Comparison of ENCODE assay signal across 10 cellular contexts in genomic region chr17:64498308-64499203, GRCh38. TPM values are rescaled to one million over a fixed set of nuclear protein-coding genes. Genes with fewer than 3 reads are reported as not detected.
DNase-seq lines count a peak whose midpoint lies in the region; ATAC-seq and TF ChIP-seq lines count a peak whose summit lies in the region.
"Had no signal": no experiment of that assay in that cellular context is flagged by ENCODE, and none has a peak within 500 bp of the region (broad histone marks: within the 10 kb centered on the region; RNA-seq: fewer than 3 reads in every experiment).

No MANE protein-coding gene starts in this region.

- DNase-seq in EH (ENCODE audit: low read depth): peak; percentile 63
- no peak for DNase-seq in activated naive CD8-positive, alpha-beta T cell treated with anti-CD3 and anti-CD28 coated beads, Interleukin-2, amount 10 ng/mL, durations not matched to agents 7 days and 5 days
- DNase-seq in naive B cell: peak; percentile 15
- no peak for DNase-seq in tibial artery
- no peak for DNase-seq in DMS79 (lab: John Stamatoyannopoulos, UW)
- no peak for DNase-seq in NCI-H226
- DNase-seq: NCI-H526 treated with DMSO at 0.1 percent for 48 hours, thyroid gland had no signal

- POLR2A ChIA-PET in activated naive CD8-positive, alpha-beta T cell treated with anti-CD3 and anti-CD28 coated beads, Interleukin-2, amount 10 ng/mL, durations not matched to agents 7 days and 5 days (lab: Charles Lee): interaction anchor here (0.7 to 4.3 kb wide), 2 partner anchors 8 to 12 kb away, joined by 3 to 179 read pairs; partner anchors contain the start of genes CEP95 and DDX5

- H3K27me3 ChIP-seq in tibial artery: no peaks in the 10 kb centered on the region
- H3K27me3 ChIP-seq: thyroid gland had no signal

- H3K4me3 Mint-ChIP-seq in IgD-negative memory B cell (peak overlapping the region in 3 of 4 donors; percentile 29 to 99 (median 61)), naive B cell (peak overlapping the region in 5 of 8 donors; percentile 12 to 100 (median 51))
- no peak overlapping the region for H3K4me3 Mint-ChIP-seq in activated naive CD8-positive, alpha-beta T cell treated with anti-CD3 and anti-CD28 coated beads, Interleukin-2, amount 10 ng/mL, durations not matched to agents 7 days and 5 days

- H3K9me3 ChIP-seq in tibial artery: no peaks in the 10 kb centered on the region
- H3K9me3 ChIP-seq: thyroid gland had no signal

- no peaks in the 10 kb centered on the region for H3K27me3 Mint-ChIP-seq in IgD-negative memory B cell
- no peaks in the 10 kb centered on the region for H3K27me3 Mint-ChIP-seq in activated naive CD8-positive, alpha-beta T cell treated with anti-CD3 and anti-CD28 coated beads, Interleukin-2, amount 10 ng/mL, durations not matched to agents 7 days and 5 days
- no peaks in the 10 kb centered on the region for H3K27me3 Mint-ChIP-seq in naive B cell

- H3K9me3 Mint-ChIP-seq in IgD-negative memory B cell (no peaks in the 10 kb centered on the region), naive B cell (peaks cover 0 to 2% (median 0%) of the 10 kb centered on the region in 7 donors)
- H3K9me3 Mint-ChIP-seq in activated naive CD8-positive, alpha-beta T cell treated with anti-CD3 and anti-CD28 coated beads, Interleukin-2, amount 10 ng/mL, durations not matched to agents 7 days and 5 days: no peaks in the 10 kb centered on the region

- H3K36me3 Mint-ChIP-seq in IgD-negative memory B cell (peaks cover 6% of the 10 kb centered on the region), naive B cell (peaks cover 35 to 41% of the 10 kb centered on the region in 2 donors)
- peaks cover 57% of the 10 kb centered on the region for H3K36me3 Mint-ChIP-seq in activated naive CD8-positive, alpha-beta T cell treated with anti-CD3 and anti-CD28 coated beads, Interleukin-2, amount 10 ng/mL, durations not matched to agents 7 days and 5 days

- intact Hi-C loops in tibial artery (cut with DNase I; ENCODE audit: low total_unique reads): loop anchor here (5.0 kb wide), 1 partner anchor 76 kb away; no protein-coding TSS in a partner anchor

- peaks cover 50 to 62% (median 55%) of the 10 kb centered on the region in 3 donors for H3K36me3 ChIP-seq in tibial artery

- TF ChIP-seq CTCF in tibial artery (IDR thresholded peaks at IDR 0.05): no peak

- H3K4me1 Mint-ChIP-seq in IgD-negative memory B cell: peaks cover 45 to 76% (median 57%) of the 10 kb centered on the region in 3 donors
- H3K4me1 Mint-ChIP-seq in activated naive CD8-positive, alpha-beta T cell treated with anti-CD3 and anti-CD28 coated beads, Interleukin-2, amount 10 ng/mL, durations not matched to agents 7 days and 5 days: peaks cover 70% of the 10 kb centered on the region
- peaks cover 57 to 85% (median 72%) of the 10 kb centered on the region in 3 donors for H3K4me1 Mint-ChIP-seq in naive B cell

- H3K27ac ChIP-seq in tibial artery: peak overlapping the region in 1 of 2 donors; percentile 79

- no peak for ATAC-seq in activated naive CD8-positive, alpha-beta T cell treated with anti-CD3 and anti-CD28 coated beads, Interleukin-2, amount 10 ng/mL, durations not matched to agents 7 days and 5 days (ENCODE audit: low read depth)
- ATAC-seq in naive B cell (ENCODE audit: low read depth in 2 of 2): no peak
- no peak for ATAC-seq in HG02840 (IDR thresholded peaks at IDR 0.05; ENCODE audit: low FRiP score, unreplicated experiment)

- peak overlapping the region; percentile 80 to 99 (median 98) for H3K27ac Mint-ChIP-seq in IgD-negative memory B cell
- H3K27ac Mint-ChIP-seq in activated naive CD8-positive, alpha-beta T cell treated with anti-CD3 and anti-CD28 coated beads, Interleukin-2, amount 10 ng/mL, durations not matched to agents 7 days and 5 days: peak overlapping the region; percentile 17
- H3K27ac Mint-ChIP-seq in naive B cell: peak overlapping the region in 5 of 6 donors; percentile 53 to 100 (median 94)

- peaks cover 11 to 86% (median 58%) of the 10 kb centered on the region in 4 donors for H3K4me1 ChIP-seq in tibial artery

- no peak overlapping the region for H3K4me3 ChIP-seq in tibial artery
- H3K4me3 ChIP-seq: thyroid gland had no signal

RNA-seq across cellular contexts. Expression of gene POLG2, which starts 1.7 kb away (rescaled TPM):
- 9.3 TPM for polyA plus RNA-seq in IgD-negative memory B cell
- 10 to 100 TPM; 36.4 to 42.9 TPM for total RNA-seq in activated naive CD8-positive, alpha-beta T cell treated with anti-CD3 and anti-CD28 coated beads, Interleukin-2, amount 10 ng/mL, durations not matched to agents 7 days and 5 days
- 10 to 100 TPM in 3 of 6 donors, 1 to 10 TPM in 3; 8.5 to 14.1 (median 9.9) TPM for polyA plus RNA-seq in naive B cell (ENCODE audit: low read depth in 6 of 6)

RNA-seq across cellular contexts. Expression of gene DDX5, which starts 7.5 kb away (rescaled TPM):
- 1,084 TPM for polyA plus RNA-seq in IgD-negative memory B cell
- 1,000 to 10,000 TPM; 1,143 to 1,182 TPM for total RNA-seq in activated naive CD8-positive, alpha-beta T cell treated with anti-CD3 and anti-CD28 coated beads, Interleukin-2, amount 10 ng/mL, durations not matched to agents 7 days and 5 days
- polyA plus RNA-seq in naive B cell (ENCODE audit: low read depth in 6 of 6): 1,000 to 10,000 TPM; 1,301 to 1,824 (median 1,519) TPM

RNA-seq across cellular contexts. Expression of gene CEP95, which starts 8.2 kb away (rescaled TPM):
- polyA plus RNA-seq in IgD-negative memory B cell (15.4 TPM), naive B cell (ENCODE audit: low read depth in 6 of 6) (10 to 100 TPM; 11.8 to 21.2 (median 14.7) TPM)
- 10 to 100 TPM; 71.0 to 71.7 TPM for total RNA-seq in activated naive CD8-positive, alpha-beta T cell treated with anti-CD3 and anti-CD28 coated beads, Interleukin-2, amount 10 ng/mL, durations not matched to agents 7 days and 5 days

RNA-seq across cellular contexts. Expression of gene MILR1, which starts 49.6 kb away (rescaled TPM):
- 1.9 TPM for polyA plus RNA-seq in IgD-negative memory B cell
- total RNA-seq in activated naive CD8-positive, alpha-beta T cell treated with anti-CD3 and anti-CD28 coated beads, Interleukin-2, amount 10 ng/mL, durations not matched to agents 7 days and 5 days: 1 to 10 TPM in 1 of 2 experiments, under 1 TPM in 1; 0.65 to 1.2 TPM
- 10 to 100 TPM in 3 of 6 donors, 1 to 10 TPM in 3; 5.7 to 52.7 (median 15.9) TPM for polyA plus RNA-seq in naive B cell (ENCODE audit: low read depth in 6 of 6)

Comparison
In these comparisons a context has a peak if more than half of its experiments do, and no peak if none do; other contexts are left out.
1. DNase-seq: peak in EH (single experiment) and naive B cell (single experiment); none in activated naive CD8-positive, alpha-beta T cell treated with anti-CD3 and anti-CD28 coated beads, Interleukin-2, amount 10 ng/mL, durations not matched to agents 7 days and 5 days (single experiment), tibial artery (0 of 2), DMS79 (single experiment) and NCI-H226 (single experiment).
2. H3K27ac Mint-ChIP-seq: peak in every context shown above with its lines; median percentile 98 in IgD-negative memory B cell; 94 in naive B cell; 17 in activated naive CD8-positive, alpha-beta T cell treated with anti-CD3 and anti-CD28 coated beads, Interleukin-2, amount 10 ng/mL, durations not matched to agents 7 days and 5 days.